In genomic region chr20:11687546-11688292, GRCh38 we compare ENCODE assay signal across 1 cellular context.
A peak's percentile ranks its signal among the peaks of the same experiment; 100 is the strongest.
TF ChIP-seq lines count a peak whose summit lies in the region.

No MANE protein-coding gene starts in this region.

TF ChIP-seq in HepG2, 621 proteins besides CTCF, POLR2A, EP300 and RAD21 (continued from another document and continues in another):
- peak; percentile 47; the same call in 1 of the 2 replicates for TF ChIP-seq NFIC (IDR thresholded peaks at IDR 0.05; ENCODE audit: low read length)
- TF ChIP-seq ARID5B (CRISPR knock-in tag; IDR thresholded peaks at IDR 0.05), result peak; percentile 95
- peak; percentile 88; the same call in 1 of the 2 replicates for TF ChIP-seq ETV5 (CRISPR knock-in tag; IDR thresholded peaks at IDR 0.05; ENCODE audit: borderline replicate concordance)
- no peak for TF ChIP-seq ZEB1 (IDR thresholded peaks at IDR 0.05; ENCODE audit: insufficient replicate concordance, low read depth)
- TF ChIP-seq JUNB (CRISPR knock-in tag; IDR thresholded peaks at IDR 0.05; ENCODE audit: borderline replicate concordance), result peak; percentile 90; the same call in 1 of the 2 replicates
- TF ChIP-seq REST (IDR thresholded peaks at IDR 0.05; ENCODE audit: borderline replicate concordance in 1 of 2, low read depth in 1 of 2, low read length in 2 of 2), result no peak
- TF ChIP-seq SOX5 (CRISPR knock-in tag; IDR thresholded peaks at IDR 0.05; ENCODE audit: borderline replicate concordance), result peak; percentile 97
- 0 out of 2 replicates have a peak, but pooled peaks have one; percentile 26 for TF ChIP-seq ATF2 (CRISPR knock-in tag; IDR thresholded peaks at IDR 0.05)
- TF ChIP-seq EZH2 (conservative IDR thresholded peaks at IDR 0.05; ENCODE audit: low read depth, low read length), result no peak
- no peak for TF ChIP-seq PPARG (CRISPR knock-in tag; conservative IDR thresholded peaks at IDR 0.05)
- TF ChIP-seq RNF2 (conservative IDR thresholded peaks at IDR 0.05; ENCODE audit: low read depth), result peak; percentile 46; the same call in 1 of the 2 replicates
- TF ChIP-seq PBX3 (CRISPR knock-in tag; IDR thresholded peaks at IDR 0.05; ENCODE audit: borderline replicate concordance), result no peak
- TF ChIP-seq SRSF9 (IDR thresholded peaks at IDR 0.05; ENCODE audit: borderline replicate concordance, insufficient read depth, low read depth, low read length, poor library complexity, severe bottlenecking), result no peak
- TF ChIP-seq CERS6 (CRISPR knock-in tag; IDR thresholded peaks at IDR 0.05), result no peak
- TF ChIP-seq ZNF772 (CRISPR knock-in tag; IDR thresholded peaks at IDR 0.05), result no peak
- no peak for TF ChIP-seq ZFP36 (IDR thresholded peaks at IDR 0.05; ENCODE audit: borderline replicate concordance, low read depth, low read length, partially characterized antibody)
- no peak for TF ChIP-seq PLRG1 (conservative IDR thresholded peaks at IDR 0.05)
- TF ChIP-seq KLF16 (CRISPR knock-in tag; IDR thresholded peaks at IDR 0.05), result peak in 1 of 2 experiments; percentile 67; a peak in 1 of 4 replicates
- no peak for TF ChIP-seq SETDB1 (CRISPR knock-in tag; IDR thresholded peaks at IDR 0.05; ENCODE audit: borderline replicate concordance)
- no peak; the same call in 1 of the 2 replicates for TF ChIP-seq ZMYM3 (CRISPR knock-in tag; IDR thresholded peaks at IDR 0.05)
- TF ChIP-seq TAF1 (CRISPR knock-in tag; IDR thresholded peaks at IDR 0.05), result no peak
- TF ChIP-seq RARA (CRISPR knock-in tag; IDR thresholded peaks at IDR 0.05), result peak; percentile 77
- no peak for TF ChIP-seq POLR2G (IDR thresholded peaks at IDR 0.05; ENCODE audit: low read depth, low read length)
- TF ChIP-seq HES4 (CRISPR knock-in tag; IDR thresholded peaks at IDR 0.05; ENCODE audit: borderline replicate concordance), result no peak
- no peak for TF ChIP-seq ZNF776 (CRISPR knock-in tag; IDR thresholded peaks at IDR 0.05)
- TF ChIP-seq EEA1 (CRISPR knock-in tag; IDR thresholded peaks at IDR 0.05; ENCODE audit: borderline replicate concordance), result no peak
- no peak for TF ChIP-seq TSC22D2 (CRISPR knock-in tag; IDR thresholded peaks at IDR 0.05; ENCODE audit: borderline replicate concordance)
- TF ChIP-seq ZFP1 (CRISPR knock-in tag; IDR thresholded peaks at IDR 0.05), result 0 out of 2 replicates have a peak, but pooled peaks have one; percentile 30
- TF ChIP-seq MAX (IDR thresholded peaks at IDR 0.05), result peak; percentile 28; the same call in 1 of the 2 replicates
- no peak for TF ChIP-seq ZNF747 (CRISPR knock-in tag; IDR thresholded peaks at IDR 0.05; ENCODE audit: borderline replicate concordance)
- no peak for TF ChIP-seq NRL (CRISPR knock-in tag; IDR thresholded peaks at IDR 0.05; ENCODE audit: borderline replicate concordance)
- peak; percentile 76; the same call in 1 of the 2 replicates for TF ChIP-seq ZSCAN9 (CRISPR knock-in tag; IDR thresholded peaks at IDR 0.05; ENCODE audit: borderline replicate concordance)
- TF ChIP-seq ZNF30 (CRISPR knock-in tag; IDR thresholded peaks at IDR 0.05), result no peak
- no peak for TF ChIP-seq CREBL2 (CRISPR knock-in tag; IDR thresholded peaks at IDR 0.05; ENCODE audit: borderline replicate concordance)
- no peak for TF ChIP-seq ZNF841 (CRISPR knock-in tag; IDR thresholded peaks at IDR 0.05; ENCODE audit: borderline replicate concordance)
- peak; percentile 94 for TF ChIP-seq HNRNPUL1 (IDR thresholded peaks at IDR 0.05; ENCODE audit: low read depth, low read length)
- peak; percentile 60 for TF ChIP-seq THAP11 (CRISPR knock-in tag; IDR thresholded peaks at IDR 0.05)
- no peak for TF ChIP-seq TCF12 (IDR thresholded peaks at IDR 0.05)
- TF ChIP-seq TCF12 (CRISPR knock-in tag; IDR thresholded peaks at IDR 0.05), result no peak; the same call in 1 of the 2 replicates
- TF ChIP-seq ZBTB37 (CRISPR knock-in tag; IDR thresholded peaks at IDR 0.05), result no peak
- TF ChIP-seq ZNF20 (CRISPR knock-in tag; IDR thresholded peaks at IDR 0.05), result no peak
- no peak for TF ChIP-seq PTBP1 (IDR thresholded peaks at IDR 0.05; ENCODE audit: low read depth, low read length, poor library complexity, severe bottlenecking)
- TF ChIP-seq ZBTB26 (CRISPR knock-in tag; IDR thresholded peaks at IDR 0.05; ENCODE audit: borderline replicate concordance), result no peak
- no peak for TF ChIP-seq PREB (CRISPR knock-in tag; IDR thresholded peaks at IDR 0.05)
- TF ChIP-seq DRAP1 (CRISPR knock-in tag; IDR thresholded peaks at IDR 0.05), result peak; percentile 68; the same call in 1 of the 2 replicates
- no peak for TF ChIP-seq KMT2B (CRISPR knock-in tag; IDR thresholded peaks at IDR 0.05)
- TF ChIP-seq ZSCAN30 (CRISPR knock-in tag; IDR thresholded peaks at IDR 0.05), result no peak
- TF ChIP-seq RBM39 (IDR thresholded peaks at IDR 0.05; ENCODE audit: low read depth, low read length, poor library complexity, severe bottlenecking), result no peak
- TF ChIP-seq REL (CRISPR knock-in tag; conservative IDR thresholded peaks at IDR 0.05), result no peak
- TF ChIP-seq GABPB1 (CRISPR knock-in tag; IDR thresholded peaks at IDR 0.05), result peak; percentile 43; the same call in 1 of the 2 replicates
- 0 out of 2 replicates have a peak, but pooled peaks have one; percentile 32 for TF ChIP-seq ATF1 (CRISPR knock-in tag; IDR thresholded peaks at IDR 0.05)
- no peak for TF ChIP-seq ZNF672 (CRISPR knock-in tag; IDR thresholded peaks at IDR 0.05)
